ENCODE assay signal across 18 cellular contexts in genomic region chr4:16168710-16169388, GRCh38.
"Had no signal": no experiment of that assay in that cellular context is flagged by ENCODE, and none has a peak within 500 bp of the region (broad histone marks: within the 10 kb centered on the region; RNA-seq: fewer than 3 reads in every experiment).

No MANE protein-coding gene starts in this region.

- H3K9me3 Mint-ChIP-seq: activated naive CD4-positive, alpha-beta T cell treated with anti-CD3 and anti-CD28 coated beads, Interleukin-2, amount 10 ng/mL, durations not matched to agents 7 days and 5 days; activated T-helper 1 cell treated with anti-CD3 and anti-CD28 coated beads, Interleukin-12 subunit alpha, Interleukin-12 subunit beta, Interleukin-2, Interleukin-4 antibody, amounts not matched to agents 30 ng/mL and 10 ng/mL and 1 ng/mL, durations not matched to agents 14 hours and 24 hours and 36 hours; brain; natural killer cell treated with Interleukin-12 subunit alpha and Interleukin-12 subunit beta and Interleukin-15 and Interleukin-18, amount 100 ng/mL, for 72 hours; stimulated activated memory B cell treated with anti-CD40 and anti-IgM and Interleukin-4, amounts not matched to agents 10 μg/mL and 1 μg/mL and 100 μg/mL, for 72 hours had no signal

- H3K4me3 Mint-ChIP-seq: activated naive CD4-positive, alpha-beta T cell treated with anti-CD3 and anti-CD28 coated beads, Interleukin-2, amount 10 ng/mL, durations not matched to agents 7 days and 5 days; activated T-helper 1 cell treated with anti-CD3 and anti-CD28 coated beads, Interleukin-12 subunit alpha, Interleukin-12 subunit beta, Interleukin-2, Interleukin-4 antibody, amounts not matched to agents 30 ng/mL and 10 ng/mL and 1 ng/mL, durations not matched to agents 14 hours and 24 hours and 36 hours; brain; natural killer cell treated with Interleukin-12 subunit alpha and Interleukin-12 subunit beta and Interleukin-15 and Interleukin-18, amount 100 ng/mL, for 72 hours; stimulated activated memory B cell treated with anti-CD40 and anti-IgM and Interleukin-4, amounts not matched to agents 10 μg/mL and 1 μg/mL and 100 μg/mL, for 72 hours had no signal

- ATAC-seq: gastroesophageal sphincter; left lung; natural killer cell treated with Interleukin-12 subunit alpha and Interleukin-12 subunit beta and Interleukin-15 and Interleukin-18, amount 100 ng/mL, for 72 hours; Right ventricle myocardium inferior; stimulated activated memory B cell treated with anti-CD40 and anti-IgM and Interleukin-4, amounts not matched to agents 10 μg/mL and 1 μg/mL and 100 μg/mL, for 72 hours had no signal

- DNase-seq: activated CD4-positive, alpha-beta T cell treated with anti-CD3 and anti-CD28 coated beads for 1 hour; activated CD8-positive, alpha-beta memory T cell treated with anti-CD3 and anti-CD28 coated beads, Interleukin-2, amount 50 U/mL, for 48 hours; activated naive CD4-positive, alpha-beta T cell treated with anti-CD3 and anti-CD28 coated beads, Interleukin-2, amount 10 ng/mL, durations not matched to agents 7 days and 5 days; cerebellar nuclear complex; erythroblast; islet precursor cell; left lung; mesenchymal stem cell; nucleus accumbens; posterior cingulate gyrus; stimulated activated CD4-positive, alpha-beta T cell treated with anti-CD3 and anti-CD28 coated beads, Interleukin-2, amount 100 ng/mL, for 48 hours; trophoblast cell had no signal

- H3K27me3 Mint-ChIP-seq: activated naive CD4-positive, alpha-beta T cell treated with anti-CD3 and anti-CD28 coated beads, Interleukin-2, amount 10 ng/mL, durations not matched to agents 7 days and 5 days; brain; natural killer cell treated with Interleukin-12 subunit alpha and Interleukin-12 subunit beta and Interleukin-15 and Interleukin-18, amount 100 ng/mL, for 72 hours; stimulated activated memory B cell treated with anti-CD40 and anti-IgM and Interleukin-4, amounts not matched to agents 10 μg/mL and 1 μg/mL and 100 μg/mL, for 72 hours had no signal

- H3K4me1 Mint-ChIP-seq: activated naive CD4-positive, alpha-beta T cell treated with anti-CD3 and anti-CD28 coated beads, Interleukin-2, amount 10 ng/mL, durations not matched to agents 7 days and 5 days; stimulated activated memory B cell treated with anti-CD40 and anti-IgM and Interleukin-4, amounts not matched to agents 10 μg/mL and 1 μg/mL and 100 μg/mL, for 72 hours had no signal

- H3K27ac Mint-ChIP-seq: activated naive CD4-positive, alpha-beta T cell treated with anti-CD3 and anti-CD28 coated beads, Interleukin-2, amount 10 ng/mL, durations not matched to agents 7 days and 5 days; activated T-helper 1 cell treated with anti-CD3 and anti-CD28 coated beads, Interleukin-12 subunit alpha, Interleukin-12 subunit beta, Interleukin-2, Interleukin-4 antibody, amounts not matched to agents 30 ng/mL and 10 ng/mL and 1 ng/mL, durations not matched to agents 14 hours and 24 hours and 36 hours; natural killer cell treated with Interleukin-12 subunit alpha and Interleukin-12 subunit beta and Interleukin-15 and Interleukin-18, amount 100 ng/mL, for 72 hours; stimulated activated memory B cell treated with anti-CD40 and anti-IgM and Interleukin-4, amounts not matched to agents 10 μg/mL and 1 μg/mL and 100 μg/mL, for 72 hours had no signal
